ENCODE assay signal across 11 cellular contexts in the genomic region with DNA sequence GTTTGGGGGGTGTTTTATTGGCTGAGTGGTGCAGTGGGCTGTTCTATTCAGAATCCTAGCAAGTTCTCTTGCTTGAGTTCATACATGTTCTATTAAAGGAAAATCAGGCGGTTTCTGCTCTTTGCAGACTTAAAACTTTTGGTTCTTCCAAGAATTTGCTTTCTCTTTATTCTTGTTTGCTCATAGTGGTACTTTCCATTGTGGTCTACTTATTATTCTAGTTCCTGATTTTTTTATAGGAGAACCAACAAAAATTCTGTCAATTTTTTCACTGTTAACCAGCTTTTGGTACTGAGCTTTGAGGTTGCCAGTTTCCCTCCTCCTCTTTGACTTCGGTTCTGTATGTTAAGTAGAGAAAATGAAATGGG. TPM values are rescaled to one million over a fixed set of nuclear protein-coding genes. Genes with fewer than 3 reads are reported as not detected.
DNase-seq lines count a peak whose midpoint lies in the region; ATAC-seq, FAIRE-seq and TF ChIP-seq lines count a peak whose summit lies in the region.
"Had no signal": no experiment of that assay in that cellular context is flagged by ENCODE, and none has a peak within 500 bp of the region (broad histone marks: within the 10 kb centered on the region; RNA-seq: fewer than 3 reads in every experiment).

No MANE protein-coding gene starts in this region.

- peaks cover 47% of the 10 kb centered on the region for H3K4me1 Mint-ChIP-seq in T-helper 1 cell treated with Interleukin-12 subunit alpha and Interleukin-12 subunit beta and Interleukin-4 antibody, amounts not matched to agents 30 μg/mL and 1 μg/mL, for 36 hours (ENCODE audit: low read depth)

- peaks cover 29% of the 10 kb centered on the region for H3K27me3 Mint-ChIP-seq in T-helper 1 cell treated with Interleukin-12 subunit alpha and Interleukin-12 subunit beta and Interleukin-4 antibody, amounts not matched to agents 30 μg/mL and 1 μg/mL, for 36 hours (ENCODE audit: low read depth)

- H3K4me3 ChIP-seq in GM06990 (replicated peaks; ENCODE audit: low read depth, low read length) (peak overlapping the region; percentile 4; the same call in 1 of the 2 replicates), right lobe of liver (no peak overlapping the region)

- ATAC-seq in GM21786 (IDR thresholded peaks at IDR 0.05; ENCODE audit: unreplicated experiment) (peak; percentile 22), right lobe of liver (peak in 3 of 4 donors; percentile 7 to 25 (median 19)), GM21515 (IDR thresholded peaks at IDR 0.05; ENCODE audit: unreplicated experiment) (no peak)

- no peak for FAIRE-seq in GM19239 (lab: Jason Lieb, UNC)
- FAIRE-seq: H54 had no signal

- H3K4me3 Mint-ChIP-seq in T-helper 1 cell treated with Interleukin-12 subunit alpha and Interleukin-12 subunit beta and Interleukin-4 antibody, amounts not matched to agents 30 μg/mL and 1 μg/mL, for 36 hours = peak overlapping the region; percentile 68

- H3K27me3 ChIP-seq in GM06990 (replicated peaks; ENCODE audit: control insufficient read depth, insufficient read depth, low read length) (no peaks in the 10 kb centered on the region), right lobe of liver (no peaks in the 10 kb centered on the region)

- peaks cover 0 to 41% (median 18%) of the 10 kb centered on the region in 4 donors for H3K4me1 ChIP-seq in right lobe of liver

- TF ChIP-seq CTCF in GM06990 (IDR thresholded peaks at IDR 0.05; ENCODE audit: insufficient read depth, low read length, poor library complexity, severe bottlenecking) = no peak
- no peak for TF ChIP-seq CTCF in right lobe of liver (IDR thresholded peaks at IDR 0.05)

- H3K36me3 Mint-ChIP-seq in T-helper 1 cell treated with Interleukin-12 subunit alpha and Interleukin-12 subunit beta and Interleukin-4 antibody, amounts not matched to agents 30 μg/mL and 1 μg/mL, for 36 hours (ENCODE audit: low read depth) = peaks cover 6% of the 10 kb centered on the region

- no peaks in the 10 kb centered on the region for H3K9me3 ChIP-seq in right lobe of liver

- H3K27ac Mint-ChIP-seq in T-helper 1 cell treated with Interleukin-12 subunit alpha and Interleukin-12 subunit beta and Interleukin-4 antibody, amounts not matched to agents 30 μg/mL and 1 μg/mL, for 36 hours = peak overlapping the region; percentile 64

- peak overlapping the region; percentile 30 to 35 (median 34) for H3K27ac ChIP-seq in right lobe of liver

- no peak for TF ChIP-seq POLR2A in right lobe of liver (IDR thresholded peaks at IDR 0.05)

- intact Hi-C loops in right lobe of liver (cut with DNase I) = no loop called here

- no peaks in the 10 kb centered on the region for H3K9me3 Mint-ChIP-seq in T-helper 1 cell treated with Interleukin-12 subunit alpha and Interleukin-12 subunit beta and Interleukin-4 antibody, amounts not matched to agents 30 μg/mL and 1 μg/mL, for 36 hours

- DNase-seq in GM06990 (ENCODE audit: extremely low read depth, insufficient read length) (no peak), right lobe of liver (no peak), cerebellar cortex (ENCODE audit: low spot score) (no peak), GM19239 (ENCODE audit: insufficient read length, low spot score) (no peak), ACHN (no peak)
- DNase-seq: activated CD8-positive, alpha-beta memory T cell treated with anti-CD3 and anti-CD28 coated beads, Interleukin-2, amount 50 U/mL, for 4 hours; DMS79 treated with DMSO at 0.1 percent for 48 hours had no signal

- H3K36me3 ChIP-seq in GM06990 (ENCODE audit: control insufficient read depth, insufficient read depth, low read length) (no peaks in the 10 kb centered on the region), right lobe of liver (no peaks in the 10 kb centered on the region)

- in situ Hi-C loops in ACHN (cut with HindIII; ENCODE audit: low pct_ligation_motif_present, low pct_unique_long_range_greater_than_20kb, low sequenced_read_pairs) = no loop called here

- 17% methylated on average over 2 of the region's 2 CpGs for WGBS in right lobe of liver (ENCODE audit: insufficient coverage, low coverage, low lambda C conversion rate, missing lambda C conversion rate)

RNA-seq across cellular contexts. Expression of a gene that starts 6.7 kb away (rescaled TPM):
- 100 to 1,000 TPM in 1 of 6 experiments, 10 to 100 TPM in 5; 77.0 to 106 (median 85.5) TPM for total RNA-seq in right lobe of liver
